ENCODE assay signal across 8 cellular contexts in genomic region chr17:15999141-15999973, GRCh38. TPM values are rescaled to one million over a fixed set of nuclear protein-coding genes. Genes with fewer than 3 reads are reported as not detected.
DNase-seq lines count a peak whose midpoint lies in the region; ATAC-seq and TF ChIP-seq lines count a peak whose summit lies in the region.

TSS of gene TTC19 (plus strand) at chr17:15999824. CDS start at chr17:15999849, 25 bp downstream.
TSS of gene ZSWIM7 (minus strand) at chr17:15999704. CDS start at chr17:15999594, 110 bp downstream.

- no peaks in the 10 kb centered on the region for H3K27me3 Mint-ChIP-seq in T-helper 17 cell
- no peaks in the 10 kb centered on the region for H3K27me3 Mint-ChIP-seq in progenitor cell of endocrine pancreas

- H3K4me1 ChIP-seq in left ventricle myocardium inferior (peaks cover 64% of the 10 kb centered on the region), upper lobe of right lung (peaks cover 16% of the 10 kb centered on the region)

- peak; percentile 22 for TF ChIP-seq CTCF in left ventricle myocardium inferior (IDR thresholded peaks at IDR 0.05; ENCODE audit: borderline replicate concordance)
- no peak for TF ChIP-seq CTCF in progenitor cell of endocrine pancreas (IDR thresholded peaks at IDR 0.05; ENCODE audit: unreplicated experiment)
- peak; percentile 14 for TF ChIP-seq CTCF in upper lobe of right lung (IDR thresholded peaks at IDR 0.05)

- H3K36me3 Mint-ChIP-seq in T-helper 17 cell (ENCODE audit: low read depth) (peaks cover 16% of the 10 kb centered on the region), progenitor cell of endocrine pancreas (ENCODE audit: insufficient read depth) (peaks cover 28% of the 10 kb centered on the region)

- H3K9me3 ChIP-seq in T-helper 17 cell (ENCODE audit: control insufficient read depth, low read length, poor library complexity, severe bottlenecking) (no peaks in the 10 kb centered on the region), left ventricle myocardium inferior (replicated peaks) (peaks cover 4% of the 10 kb centered on the region), upper lobe of right lung (no peaks in the 10 kb centered on the region)

- H3K4me3 Mint-ChIP-seq in T-helper 17 cell (peak within 1 kb of the TSS; percentile 94), progenitor cell of endocrine pancreas (ENCODE audit: low read depth) (peak within 1 kb of the TSS; percentile 85)

- intact Hi-C loops in left ventricle myocardium inferior (cut with micrococcal nuclease) (loop anchor here (5.0 kb wide), 1 partner anchor 172 kb away; no protein-coding TSS in a partner anchor), upper lobe of right lung (cut with DNase I) (no loop called here)

- H3K27ac Mint-ChIP-seq in T-helper 17 cell (peak within 1 kb of the TSS; percentile 91), progenitor cell of endocrine pancreas (peak within 1 kb of the TSS; percentile 97)

- H3K27me3 ChIP-seq in left ventricle myocardium inferior (ENCODE audit: low read depth) = no peaks in the 10 kb centered on the region
- H3K27me3 ChIP-seq in upper lobe of right lung = no peaks in the 10 kb centered on the region

- H3K27ac ChIP-seq in left ventricle myocardium inferior (replicated peaks) (peak within 1 kb of the TSS; percentile 95), upper lobe of right lung (peak within 1 kb of the TSS; percentile 90)

- H3K4me3 ChIP-seq in left ventricle myocardium inferior = peak within 1 kb of the TSS; percentile 84
- peak within 1 kb of the TSS; percentile 84 for H3K4me3 ChIP-seq in upper lobe of right lung

- DNase-seq in NCI-H1694 treated with DMSO at 0.1 percent for 48 hours (lab: John Stamatoyannopoulos, UW) = peak; percentile 83
- DNase-seq in T-helper 17 cell = peak; percentile 81 to 82 (median 82)
- peak; percentile 75 to 99 (median 92) for DNase-seq in amygdala (lab: John Stamatoyannopoulos, UW)
- peak; percentile 97 for DNase-seq in left ventricle myocardium inferior
- DNase-seq in progenitor cell of endocrine pancreas (ENCODE audit: low spot score, unreplicated experiment) = peak; percentile 95
- peak; percentile 99 for DNase-seq in upper lobe of right lung

- H3K4me1 Mint-ChIP-seq in T-helper 17 cell (peaks cover 32% of the 10 kb centered on the region), progenitor cell of endocrine pancreas (ENCODE audit: low read depth) (peaks cover 13% of the 10 kb centered on the region)

- H3K36me3 ChIP-seq in left ventricle myocardium inferior (peaks cover 40% of the 10 kb centered on the region), upper lobe of right lung (peaks cover 31% of the 10 kb centered on the region)

- peaks cover 7% of the 10 kb centered on the region for H3K9me3 Mint-ChIP-seq in progenitor cell of endocrine pancreas (ENCODE audit: low read depth)

- ATAC-seq in GM18499 (IDR thresholded peaks at IDR 0.05; ENCODE audit: insufficient read depth, unreplicated experiment) = peak; percentile 73
- ATAC-seq in HG02938 (IDR thresholded peaks at IDR 0.05; ENCODE audit: unreplicated experiment) = peak; percentile 88
- peak; percentile 91 for ATAC-seq in T-helper 17 cell
- ATAC-seq in upper lobe of right lung = peak; percentile 97

RNA-seq across cellular contexts. Expression of gene TTC19, which starts in this region (rescaled TPM):
- total RNA-seq in T-helper 17 cell (10 to 100 TPM; 46.9 to 49.0 TPM), left ventricle myocardium inferior (21.4 TPM), progenitor cell of endocrine pancreas (42.2 and 42.5 TPM in 2 replicates), upper lobe of right lung (34.9 TPM)

RNA-seq across cellular contexts. Expression of gene ZSWIM7, which starts in this region (rescaled TPM):
- 10 to 100 TPM; 15.4 to 17.5 TPM for total RNA-seq in T-helper 17 cell
- total RNA-seq in left ventricle myocardium inferior = 17.2 TPM
- 27.9 and 35.4 TPM in 2 replicates for total RNA-seq in progenitor cell of endocrine pancreas
- 27.4 TPM for total RNA-seq in upper lobe of right lung

Comparison
In these comparisons a context has a peak if more than half of its experiments do, and no peak if none do; other contexts are left out.
1. Peak in every context shown above with its lines: DNase-seq, ATAC-seq, H3K4me3 ChIP-seq and H3K27ac ChIP-seq.